In the genomic region with DNA sequence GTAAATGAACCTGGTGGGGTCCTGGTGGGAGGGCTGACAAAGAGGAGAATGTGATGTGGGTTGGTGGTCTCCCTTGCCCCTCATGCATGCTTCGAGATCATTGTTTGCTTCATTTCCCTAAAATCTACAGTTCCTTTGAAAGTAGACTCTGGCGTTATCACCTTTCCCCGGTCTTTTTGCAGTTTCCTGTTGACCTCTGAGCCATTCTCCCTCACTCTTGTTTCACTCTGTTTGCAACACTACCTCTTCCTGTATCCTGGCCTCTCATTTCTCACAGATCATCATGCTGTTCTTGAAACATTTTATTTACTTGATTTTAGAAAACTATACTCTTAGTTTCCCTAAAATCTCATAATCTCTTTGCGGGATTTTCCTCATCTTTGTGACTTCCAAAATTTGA, we compare ENCODE assay signal across 1 cellular context.
TF ChIP-seq lines count a peak whose summit lies in the region.

No MANE protein-coding gene starts in this region.

TF ChIP-seq in H1, 55 proteins besides CTCF, POLR2A, EP300 and RAD21:
- TF ChIP-seq POU5F1 (IDR thresholded peaks at IDR 0.05; ENCODE audit: low read depth, low read length) (no peak), BACH1 (IDR thresholded peaks at IDR 0.05; ENCODE audit: low read length) (no peak), YY1 (IDR thresholded peaks at IDR 0.05; ENCODE audit: low read depth, low read length) (no peak), NANOG (IDR thresholded peaks at IDR 0.05; ENCODE audit: insufficient read depth, low read depth, low read length, poor library complexity, severe bottlenecking) (no peak), RNF2 (IDR thresholded peaks at IDR 0.05; ENCODE audit: borderline replicate concordance, low read depth, low read length, missing control alignments, poor library complexity, severe bottlenecking) (no peak), RXRA (IDR thresholded peaks at IDR 0.05; ENCODE audit: insufficient read depth, low read depth, low read length) (no peak), JUND (IDR thresholded peaks at IDR 0.05; ENCODE audit: low read length) (no peak)
